ENCODE assay signal across 10 cellular contexts in genomic region chr5:96279796-96280542, GRCh38.
DNase-seq lines count a peak whose midpoint lies in the region; ATAC-seq, FAIRE-seq and TF ChIP-seq lines count a peak whose summit lies in the region.
"Had no signal": no experiment of that assay in that cellular context is flagged by ENCODE, and none has a peak within 500 bp of the region (broad histone marks: within the 10 kb centered on the region; RNA-seq: fewer than 3 reads in every experiment).

No MANE protein-coding gene starts in this region.

- TF ChIP-seq CTCF in GM13976 (IDR thresholded peaks at IDR 0.05; ENCODE audit: borderline replicate concordance, control extremely low read depth, extremely low read depth, insufficient read depth, missing control alignments) (no peak), cardiac fibroblast (IDR thresholded peaks at IDR 0.05; ENCODE audit: low read depth, low read length) (no peak), suprapubic skin (IDR thresholded peaks at IDR 0.05) (no peak), right atrium auricular region (IDR thresholded peaks at IDR 0.05) (no peak)

- H3K4me1 ChIP-seq in suprapubic skin (peaks cover 8% of the 10 kb centered on the region), small intestine (ENCODE audit: control insufficient read depth in 2 of 2, insufficient read depth in 1 of 2, low read depth in 1 of 2, low read length in 1 of 2) (peaks cover 2 to 4% of the 10 kb centered on the region in 2 donors), right atrium auricular region (no peaks in the 10 kb centered on the region)
- H3K4me1 ChIP-seq: upper lobe of left lung had no signal

- no peak for TF ChIP-seq POLR2A in suprapubic skin (IDR thresholded peaks at IDR 0.05)

- ATAC-seq in GM19452 (IDR thresholded peaks at IDR 0.05; ENCODE audit: unreplicated experiment) (peak; percentile 75), HG03103 (IDR thresholded peaks at IDR 0.05; ENCODE audit: low read depth, unreplicated experiment) (peak; percentile 75)

- no peaks in the 10 kb centered on the region for H3K27me3 ChIP-seq in suprapubic skin
- no peaks in the 10 kb centered on the region for H3K27me3 ChIP-seq in small intestine (ENCODE audit: control insufficient read depth in 2 of 2, insufficient read depth in 2 of 2, low read length in 2 of 2)
- H3K27me3 ChIP-seq in right atrium auricular region: no peaks in the 10 kb centered on the region
- H3K27me3 ChIP-seq: upper lobe of left lung had no signal

- DNase-seq in GM13976 (ENCODE audit: low spot score) (peak; percentile 43), cardiac fibroblast (ENCODE audit: low read depth in 2 of 2) (peak; percentile 6 to 91), suprapubic skin (ENCODE audit: low spot score in 2 of 2) (no peak), small intestine (no peak), right atrium auricular region (ENCODE audit: low spot score) (no peak), OCI-M1 (lab: John Stamatoyannopoulos, UW) (no peak)
- DNase-seq: activated gamma-delta T cell treated with Interleukin-2 at 50 U/mL for 16 hours, upper lobe of left lung had no signal

- H3K4me3 ChIP-seq in cardiac fibroblast (replicated peaks in 1 of 2; ENCODE audit: low read depth in 2 of 2, low read length in 2 of 2) (no peak overlapping the region), suprapubic skin (no peak overlapping the region), small intestine (ENCODE audit: low read depth in 1 of 2, low read length in 2 of 2) (no peak overlapping the region), right atrium auricular region (no peak overlapping the region)
- H3K4me3 ChIP-seq: upper lobe of left lung had no signal

- H3K36me3 ChIP-seq in suprapubic skin: no peaks in the 10 kb centered on the region
- H3K36me3 ChIP-seq in small intestine (ENCODE audit: control insufficient read depth in 2 of 2, insufficient read depth in 2 of 2, low read length in 2 of 2): no peaks in the 10 kb centered on the region
- H3K36me3 ChIP-seq in right atrium auricular region: no peaks in the 10 kb centered on the region
- H3K36me3 ChIP-seq: upper lobe of left lung had no signal

- no peaks in the 10 kb centered on the region for H3K9me3 ChIP-seq in suprapubic skin
- H3K9me3 ChIP-seq in small intestine (ENCODE audit: control insufficient read depth, low read depth): no peaks in the 10 kb centered on the region
- H3K9me3 ChIP-seq in right atrium auricular region: no peaks in the 10 kb centered on the region
- H3K9me3 ChIP-seq: upper lobe of left lung had no signal

- H3K27ac ChIP-seq in suprapubic skin: no peak overlapping the region
- H3K27ac ChIP-seq in small intestine (ENCODE audit: low read depth in 1 of 2, low read length in 1 of 2): no peak overlapping the region
- no peak overlapping the region for H3K27ac ChIP-seq in right atrium auricular region
- H3K27ac ChIP-seq: upper lobe of left lung had no signal

- no peak for TF ChIP-seq EP300 in suprapubic skin (IDR thresholded peaks at IDR 0.05)

- WGBS in suprapubic skin: 80% methylated on average over 6 of the region's 6 CpGs
- 72 to 83% (median 78%) methylated on average over 6 of the region's 6 CpGs for WGBS in small intestine, 3 donors

- no peak for FAIRE-seq in small intestine (lab: Jason Lieb, UNC)

- in situ Hi-C loops in GM13976 (cut with MboI; ENCODE audit: low sequenced_read_pairs, unreplicated experiment): no loop called here

Comparison
In these comparisons a context has a peak if more than half of its experiments do, and no peak if none do; other contexts are left out.
1. DNase-seq: peak in GM13976 (single experiment) and cardiac fibroblast (2 of 2); none in suprapubic skin (0 of 2), small intestine (single experiment), right atrium auricular region (single experiment) and OCI-M1 (single experiment).